20 cellular contexts compared by ENCODE assay signal in genomic region chr7:103299660-103300059, GRCh38. TPM values are rescaled to one million over a fixed set of nuclear protein-coding genes. Genes with fewer than 3 reads are reported as not detected.
DNase-seq lines count a peak whose midpoint lies in the region; ATAC-seq and TF ChIP-seq lines count a peak whose summit lies in the region.
"Had no signal": no experiment of that assay in that cellular context is flagged by ENCODE, and none has a peak within 500 bp of the region (broad histone marks: within the 10 kb centered on the region; RNA-seq: fewer than 3 reads in every experiment).

No MANE protein-coding gene starts in this region.

- H3K9me3 ChIP-seq in DOHH2 (ENCODE audit: control insufficient read depth, insufficient read depth, low read length) (no peaks in the 10 kb centered on the region), Karpas-422 (ENCODE audit: low read length) (no peaks in the 10 kb centered on the region), PC-3 (ENCODE audit: low read length) (no peaks in the 10 kb centered on the region), mesenchymal stem cell (ENCODE audit: control insufficient read depth, low read length) (no peaks in the 10 kb centered on the region)
- H3K9me3 ChIP-seq: MG63 had no signal

- DNase-seq in Karpas-422 (no peak), PC-3 (no peak), mesenchymal stem cell (no peak), GM13977 (ENCODE audit: low spot score) (no peak), type B pancreatic cell (ENCODE audit: extremely low spot score, unreplicated experiment) (no peak)
- DNase-seq: AML-193, DMS 273 treated with DMSO at 0.1 percent for 48 hours, GDM1, MG63, NCI-H187 treated with DMSO at 0.1 percent for 48 hours, NCI-H2227 treated with DMSO at 0.1 percent for 48 hours, NCI-H510A treated with DMSO at 0.1 percent for 48 hours, NCI-H774, PC-9, SIG-M5 had no signal

- no peak overlapping the region for H3K27ac Mint-ChIP-seq in type B pancreatic cell
- H3K27ac Mint-ChIP-seq: GM23338 had no signal

- H3K27ac ChIP-seq in DOHH2 (ENCODE audit: low read depth, low read length), result no peak overlapping the region
- H3K27ac ChIP-seq in Karpas-422 (ENCODE audit: low read length), result no peak overlapping the region
- no peak overlapping the region for H3K27ac ChIP-seq in PC-3 (ENCODE audit: low read length)
- H3K27ac ChIP-seq in mesenchymal stem cell (ENCODE audit: low read length, poor library complexity, severe bottlenecking), result no peak overlapping the region
- H3K27ac ChIP-seq: PC-9, RWPE1 had no signal

- H4K91ac ChIP-seq in mesenchymal stem cell (ENCODE audit: low read length), result no peak overlapping the region

- H3K4me2 ChIP-seq in DOHH2 (ENCODE audit: low read length) (peak overlapping the region; percentile 86), Karpas-422 (ENCODE audit: low read depth, low read length, poor library complexity, severe bottlenecking) (peak overlapping the region; percentile 81), PC-3 (ENCODE audit: low read length) (0 out of 2 replicates have a peak overlapping the region, but pooled peaks have one; percentile 89), mesenchymal stem cell (ENCODE audit: low read length, poor library complexity, severe bottlenecking) (no peak overlapping the region)
- H3K4me2 ChIP-seq: GM23338 had no signal

- no peaks in the 10 kb centered on the region for H3K9me2 ChIP-seq in DOHH2 (replicated peaks; ENCODE audit: control insufficient read depth, low read length)
- no peaks in the 10 kb centered on the region for H3K9me2 ChIP-seq in Karpas-422 (replicated peaks; ENCODE audit: insufficient read depth, low read length)
- H3K9me2 ChIP-seq in PC-3 (replicated peaks; ENCODE audit: low read length), result no peaks in the 10 kb centered on the region

- H3K4me1 ChIP-seq in DOHH2 (ENCODE audit: control insufficient read depth, low read length) (peaks cover 25% of the 10 kb centered on the region), Karpas-422 (ENCODE audit: low read length) (peaks cover 33% of the 10 kb centered on the region), PC-3 (ENCODE audit: insufficient read depth, low read length) (peaks cover 12% of the 10 kb centered on the region), mesenchymal stem cell (ENCODE audit: control insufficient read depth, insufficient read depth, low read depth, low read length) (no peaks in the 10 kb centered on the region)

- H3K36me3 Mint-ChIP-seq in type B pancreatic cell, result peaks cover 15% of the 10 kb centered on the region

- no peak overlapping the region for H2AFZ ChIP-seq in Karpas-422 (ENCODE audit: low read length)
- no peak overlapping the region for H2AFZ ChIP-seq in PC-3 (ENCODE audit: low read length)
- no peak overlapping the region for H2AFZ ChIP-seq in mesenchymal stem cell (ENCODE audit: low read depth, low read length)
- H2AFZ ChIP-seq: GM23338, PC-9 had no signal

- no peak overlapping the region for H4K8ac ChIP-seq in mesenchymal stem cell (ENCODE audit: low read length)

- H2BK120ac ChIP-seq in mesenchymal stem cell (ENCODE audit: low read depth, low read length), result no peak overlapping the region

- H2BK5ac ChIP-seq in mesenchymal stem cell (ENCODE audit: low read depth, low read length, poor library complexity, severe bottlenecking), result no peak overlapping the region

- peaks cover 71% of the 10 kb centered on the region for H3K36me3 ChIP-seq in DOHH2 (ENCODE audit: control insufficient read depth, low read length)
- peaks cover 54% of the 10 kb centered on the region for H3K36me3 ChIP-seq in Karpas-422 (ENCODE audit: insufficient read depth, low read length)
- peaks cover 34% of the 10 kb centered on the region for H3K36me3 ChIP-seq in PC-3 (ENCODE audit: low read depth, low read length)
- peaks cover 13 to 62% of the 10 kb centered on the region in 2 experiments for H3K36me3 ChIP-seq in mesenchymal stem cell (ENCODE audit: control insufficient read depth in 1 of 2, insufficient read depth in 2 of 2, low read depth in 1 of 2, low read length in 2 of 2)

- TF ChIP-seq CTCF in DOHH2 (IDR thresholded peaks at IDR 0.05; ENCODE audit: low read depth, low read length, poor library complexity, severe bottlenecking) (no peak), PC-3 (conservative IDR thresholded peaks at IDR 0.05; ENCODE audit: low read depth, low read length) (no peak), GM13977 (IDR thresholded peaks at IDR 0.05; ENCODE audit: extremely low read depth, insufficient read depth, missing control alignments) (no peak), type B pancreatic cell (conservative IDR thresholded peaks at IDR 0.05) (no peak)

- POLR2A ChIA-PET in PC-3 (lab: Charles Lee; ENCODE audit: unreplicated experiment), result no interaction called here

- H2BK12ac ChIP-seq in mesenchymal stem cell (ENCODE audit: low read length in 2 of 2), result no peak overlapping the region

- no peak overlapping the region for H3K4ac ChIP-seq in mesenchymal stem cell (ENCODE audit: low read depth in 1 of 2, low read length in 2 of 2)

- peaks cover 65% of the 10 kb centered on the region for H3K79me2 ChIP-seq in DOHH2 (ENCODE audit: control insufficient read depth, low read length)
- peaks cover 65% of the 10 kb centered on the region for H3K79me2 ChIP-seq in Karpas-422 (ENCODE audit: low read length)
- H3K79me2 ChIP-seq in PC-3 (ENCODE audit: low read length), result peaks cover 40% of the 10 kb centered on the region

- CTCF ChIA-PET in PC-3 (lab: Charles Lee), result no interaction called here

- H3K9ac ChIP-seq in Karpas-422 (ENCODE audit: low read length) (no peak overlapping the region), PC-3 (ENCODE audit: low read length) (no peak overlapping the region), mesenchymal stem cell (ENCODE audit: low read length) (peak overlapping the region; percentile 97)

- H3K9me3 Mint-ChIP-seq in type B pancreatic cell, result no peaks in the 10 kb centered on the region
- H3K9me3 Mint-ChIP-seq: GM23338 had no signal

- H3K4me3 Mint-ChIP-seq in type B pancreatic cell, result no peak overlapping the region
- H3K4me3 Mint-ChIP-seq: GM23338 had no signal

- ATAC-seq in PC-3, result no peak
- no peak for ATAC-seq in HG03442 (IDR thresholded peaks at IDR 0.05; ENCODE audit: unreplicated experiment)
- ATAC-seq: GM23338, HCT116 had no signal

- H3K27me3 Mint-ChIP-seq in type B pancreatic cell, result no peaks in the 10 kb centered on the region

- H3K27me3 ChIP-seq in DOHH2 (ENCODE audit: control insufficient read depth, low read length) (no peaks in the 10 kb centered on the region), Karpas-422 (ENCODE audit: low read length) (no peaks in the 10 kb centered on the region), PC-3 (ENCODE audit: low read length) (no peaks in the 10 kb centered on the region), mesenchymal stem cell (ENCODE audit: control insufficient read depth in 1 of 2, insufficient read depth in 1 of 2, low read length in 2 of 2) (no peaks in the 10 kb centered on the region)
- H3K27me3 ChIP-seq: MG63 had no signal

- intact Hi-C loops in PC-3 (cut with micrococcal nuclease), result loop anchor here (10.0 kb wide), 2 partner anchors 865 to 1615 kb away; no protein-coding TSS in a partner anchor

- no peak overlapping the region for H2BK15ac ChIP-seq in mesenchymal stem cell (ENCODE audit: low read depth, poor library complexity, severe bottlenecking)

- H3K23ac ChIP-seq in mesenchymal stem cell (ENCODE audit: low read length in 2 of 2), result no peak overlapping the region

- H3K14ac ChIP-seq in mesenchymal stem cell (ENCODE audit: low read length in 2 of 2), result no peak overlapping the region

- peaks cover 14% of the 10 kb centered on the region for H3K4me1 Mint-ChIP-seq in type B pancreatic cell (ENCODE audit: unreplicated experiment)

- peaks cover 19% of the 10 kb centered on the region for H3K79me1 ChIP-seq in mesenchymal stem cell (replicated peaks; ENCODE audit: low read length, poor library complexity, severe bottlenecking)

- H3F3A ChIP-seq in DOHH2 (ENCODE audit: control insufficient read depth, insufficient read depth) (peaks cover 12% of the 10 kb centered on the region), PC-3 (ENCODE audit: low read length, unreplicated experiment) (no peaks in the 10 kb centered on the region)

- H3K4me3 ChIP-seq in DOHH2 (ENCODE audit: low read length), result 0 out of 2 replicates have a peak overlapping the region, but pooled peaks have one; percentile 77
- H3K4me3 ChIP-seq in Karpas-422 (ENCODE audit: low read length), result peak overlapping the region; percentile 83; the same call in 1 of the 2 replicates
- H3K4me3 ChIP-seq in PC-3 (ENCODE audit: low read length), result no peak overlapping the region
- no peak overlapping the region for H3K4me3 ChIP-seq in mesenchymal stem cell (ENCODE audit: insufficient read depth in 1 of 2, low read depth in 1 of 2, low read length in 2 of 2)
- H3K4me3 ChIP-seq: GM23338, MG63, PC-9 had no signal

- no peak overlapping the region for H3K18ac ChIP-seq in mesenchymal stem cell (ENCODE audit: low read depth in 1 of 2, low read length in 2 of 2)

- no peak overlapping the region for H2AK5ac ChIP-seq in mesenchymal stem cell (ENCODE audit: low read length, severe bottlenecking)

- WGBS in mesenchymal stem cell, result no CpG with 5 or more reads among the region's 6 CpGs

- H4K20me1 ChIP-seq in DOHH2 (ENCODE audit: control insufficient read depth, insufficient read depth, low read depth, low read length) (no peaks in the 10 kb centered on the region; the same call in 1 of the 2 replicates), Karpas-422 (ENCODE audit: insufficient read depth, low read depth, low read length) (peaks cover 7% of the 10 kb centered on the region; the same call in 1 of the 2 replicates), PC-3 (ENCODE audit: low read length) (no peaks in the 10 kb centered on the region)

- in situ Hi-C loops in GM13977 (cut with MboI; ENCODE audit: low pct_unique_long_range_greater_than_20kb, low sequenced_read_pairs, unreplicated experiment), result loop anchor here (10.0 kb wide), 1 partner anchor 125 kb away; no protein-coding TSS in a partner anchor

- BruUV-seq in PC-3 (replicated peaks; lab: Mats Ljungman, UMichigan), result no TSS peak

RNA-seq across cellular contexts. Expression of gene PMPCB, which starts 2.4 kb away (rescaled TPM):
- total RNA-seq in Karpas-422 (2014; rRNA removed; shearing (Covaris generic); ENCODE audit: low replicate concordance), result 74.6 and 117 TPM in 2 replicates
- total RNA-seq in PC-3 (2014; rRNA removed) (49.6 and 64.4 TPM in 2 replicates), type B pancreatic cell (ENCODE audit: low replicate concordance) (70.8 and 72.0 TPM in 2 replicates)
- polyA plus RNA-seq in mesenchymal stem cell (2013, experiment 1 of 2), result 46.3 TPM
- 46.0 TPM for polyA plus RNA-seq in mesenchymal stem cell (2013, experiment 2 of 2)

RNA-seq across cellular contexts. Expression of gene DNAJC2, which starts 44.9 kb away (rescaled TPM):
- total RNA-seq in Karpas-422 (2014; rRNA removed; shearing (Covaris generic); ENCODE audit: low replicate concordance), result 24.7 and 29.7 TPM in 2 replicates
- total RNA-seq in PC-3 (2014; rRNA removed), result 21.7 and 30.6 TPM in 2 replicates
- 41.3 TPM for polyA plus RNA-seq in mesenchymal stem cell (2013, experiment 1 of 2)
- 42.3 TPM for polyA plus RNA-seq in mesenchymal stem cell (2013, experiment 2 of 2)
- total RNA-seq in type B pancreatic cell (ENCODE audit: low replicate concordance), result 28.2 and 29.9 TPM in 2 replicates

RNA-seq across cellular contexts. Expression of gene PSMC2, which starts 47.8 kb away (rescaled TPM):
- 69.4 and 107 TPM in 2 replicates for total RNA-seq in Karpas-422 (2014; rRNA removed; shearing (Covaris generic); ENCODE audit: low replicate concordance)
- total RNA-seq in PC-3 (2014; rRNA removed) (190 and 237 TPM in 2 replicates), type B pancreatic cell (ENCODE audit: low replicate concordance) (108 and 109 TPM in 2 replicates)
- 175 TPM for polyA plus RNA-seq in mesenchymal stem cell (2013, experiment 1 of 2)
- 179 TPM for polyA plus RNA-seq in mesenchymal stem cell (2013, experiment 2 of 2)

Comparison
In these comparisons a context has a peak if more than half of its experiments do, and no peak if none do; other contexts are left out.
1. H3K4me3 ChIP-seq: peak in DOHH2 (single experiment) and Karpas-422 (single experiment); none in PC-3 (single experiment) and mesenchymal stem cell (0 of 2).